Comparison of ENCODE assay signal across 6 cellular contexts in genomic region chr16:2250652-2251280, GRCh38. TPM values are rescaled to one million over a fixed set of nuclear protein-coding genes. Genes with fewer than 3 reads are reported as not detected.
DNase-seq lines count a peak whose midpoint lies in the region; ATAC-seq and TF ChIP-seq lines count a peak whose summit lies in the region.

No MANE protein-coding gene starts in this region.

- H3K27me3 Mint-ChIP-seq in IgD-negative memory B cell, result no peaks in the 10 kb centered on the region

- no peaks in the 10 kb centered on the region for H3K9me3 ChIP-seq in upper lobe of left lung

- no peak for TF ChIP-seq POLR2A in upper lobe of left lung (IDR thresholded peaks at IDR 0.05)

- TF ChIP-seq CTCF in kidney epithelial cell (IDR thresholded peaks at IDR 0.05; ENCODE audit: insufficient read depth, low read length, poor library complexity, severe bottlenecking) (no peak), upper lobe of left lung (IDR thresholded peaks at IDR 0.05) (no peak)

- no peaks in the 10 kb centered on the region for H3K27me3 ChIP-seq in kidney epithelial cell (ENCODE audit: control insufficient read depth, insufficient read depth, low read length)
- H3K27me3 ChIP-seq in upper lobe of left lung, result no peaks in the 10 kb centered on the region

- H3K4me1 Mint-ChIP-seq in IgD-negative memory B cell, result peaks cover 12 to 15% (median 13%) of the 10 kb centered on the region in 3 donors

- peaks cover 16 to 22% (median 18%) of the 10 kb centered on the region in 4 donors for H3K4me1 ChIP-seq in upper lobe of left lung

- H3K9me3 Mint-ChIP-seq in IgD-negative memory B cell, result no peaks in the 10 kb centered on the region

- H3K36me3 ChIP-seq in kidney epithelial cell (ENCODE audit: control insufficient read depth, insufficient read depth, low read length), result no peaks in the 10 kb centered on the region
- peaks cover 19 to 43% (median 39%) of the 10 kb centered on the region in 4 donors for H3K36me3 ChIP-seq in upper lobe of left lung

- peak; percentile 33 for DNase-seq in activated CD8-positive, alpha-beta memory T cell treated with anti-CD3 and anti-CD28 coated beads, Interleukin-2, amount 50 U/mL, for 4 hours
- DNase-seq in kidney epithelial cell (ENCODE audit: low read depth) (no peak), upper lobe of left lung (peak in 1 of 2 donors; percentile 59)

- ATAC-seq in upper lobe of left lung (ENCODE audit: low FRiP score in 2 of 2) (no peak), HG03460 (IDR thresholded peaks at IDR 0.05; ENCODE audit: unreplicated experiment) (no peak), GM21515 (IDR thresholded peaks at IDR 0.05; ENCODE audit: unreplicated experiment) (no peak)

- H3K27ac Mint-ChIP-seq in IgD-negative memory B cell, result peak overlapping the region; percentile 91 to 95 (median 94)

- H3K4me3 ChIP-seq in kidney epithelial cell (ENCODE audit: low read depth, low read length) (peak overlapping the region; percentile 52), upper lobe of left lung (peak overlapping the region; percentile 67 to 86 (median 71))

- TF ChIP-seq EP300 in upper lobe of left lung (IDR thresholded peaks at IDR 0.05), result no peak

- peak overlapping the region; percentile 87 to 92 (median 90) for H3K4me3 Mint-ChIP-seq in IgD-negative memory B cell

- 11 to 12% methylated on average over 26 to 33 of the region's 33 CpGs for WGBS in upper lobe of left lung, 2 donors

- H3K36me3 Mint-ChIP-seq in IgD-negative memory B cell, result no peaks in the 10 kb centered on the region

- peak overlapping the region; percentile 83 to 91 (median 86) for H3K27ac ChIP-seq in upper lobe of left lung

RNA-seq across cellular contexts. Expression of gene ECI1, which starts 0.6 kb away (rescaled TPM):
- 65.1 TPM for polyA plus RNA-seq in IgD-negative memory B cell
- 81.7 and 86.7 TPM in 2 replicates for total RNA-seq in kidney epithelial cell
- total RNA-seq in upper lobe of left lung, result 10 to 100 TPM; 48.1 to 75.5 (median 68.2) TPM

RNA-seq across cellular contexts. Expression of gene DNASE1L2, which starts 14.5 kb away (rescaled TPM):
- not detected for polyA plus RNA-seq in IgD-negative memory B cell
- total RNA-seq in kidney epithelial cell (0.21 and 2.3 TPM in 2 replicates), upper lobe of left lung (1 to 10 TPM in 3 of 6 donors, under 1 TPM in 1, not detected in 2; 0.79 to 2.1 (median 1.5) TPM)

RNA-seq across cellular contexts. Expression of gene RNPS1, which starts 17.2 kb away (rescaled TPM):
- 330 TPM for polyA plus RNA-seq in IgD-negative memory B cell
- total RNA-seq in kidney epithelial cell (243 and 268 TPM in 2 replicates), upper lobe of left lung (100 to 1,000 TPM in 5 of 6 donors, 10 to 100 TPM in 1; 92.2 to 142 (median 114) TPM)

RNA-seq across cellular contexts. Expression of gene E4F1, which starts 27.4 kb away (rescaled TPM):
- 23.2 TPM for polyA plus RNA-seq in IgD-negative memory B cell
- 28.6 and 36.9 TPM in 2 replicates for total RNA-seq in kidney epithelial cell
- 100 to 1,000 TPM in 1 of 6 donors, 10 to 100 TPM in 5; 24.9 to 153 (median 32.9) TPM for total RNA-seq in upper lobe of left lung

RNA-seq across cellular contexts. Expression of gene PGP, which starts 36.1 kb away (rescaled TPM):
- 6.4 TPM for polyA plus RNA-seq in IgD-negative memory B cell
- total RNA-seq in kidney epithelial cell, result 15.7 and 17.7 TPM in 2 replicates
- total RNA-seq in upper lobe of left lung, result 10 to 100 TPM; 18.6 to 32.5 (median 21.7) TPM
